ENCODE assay signal across 8 cellular contexts in genomic region chr1:156751724-156752481, GRCh38. TPM values are rescaled to one million over a fixed set of nuclear protein-coding genes. Genes with fewer than 3 reads are reported as not detected.
A peak's percentile ranks its signal among the peaks of the same experiment; 100 is the strongest.
DNase-seq lines count a peak whose midpoint lies in the region; ATAC-seq and TF ChIP-seq lines count a peak whose summit lies in the region.

No MANE protein-coding gene starts in this region.

- H3K4me3 ChIP-seq in Peyer's patch (peak overlapping the region; percentile 79 to 97 (median 90)), esophagus squamous epithelium (peak overlapping the region; percentile 75 to 97 (median 96))

- TF ChIP-seq POLR2A in Peyer's patch (IDR thresholded peaks at IDR 0.05): peak; percentile 24 to 79
- peak in 1 of 4 donors; percentile 74 for TF ChIP-seq POLR2A in esophagus squamous epithelium (IDR thresholded peaks at IDR 0.05)

- H3K4me1 ChIP-seq in Peyer's patch (peaks cover 0 to 40% (median 26%) of the 10 kb centered on the region in 4 donors), esophagus squamous epithelium (peaks cover 29 to 56% (median 33%) of the 10 kb centered on the region in 3 donors)

- ATAC-seq in GM21717 (IDR thresholded peaks at IDR 0.05; ENCODE audit: unreplicated experiment): peak; percentile 49

- intact Hi-C loops in esophagus squamous epithelium (cut with DNase I): no loop called here

- DNase-seq in DMS153 (lab: John Stamatoyannopoulos, UW): peak; percentile 96
- peak; percentile 97 to 98 (median 98) for DNase-seq in Peyer's patch
- DNase-seq in activated T-helper 1 cell treated with Interleukin-2 at 50 U/mL for 16 hours (ENCODE audit: low read depth): peak; percentile 96
- peak; percentile 81 for DNase-seq in esophagus squamous epithelium (lab: John Stamatoyannopoulos, UW)
- DNase-seq in myocyte (ENCODE audit: low read depth): peak; percentile 98
- peak; percentile 96 for DNase-seq in stimulated activated CD8-positive, alpha-beta memory T cell treated with anti-CD3 and anti-CD28 coated beads, Interleukin-7, amount 100 ng/mL, for 24 hours (ENCODE audit: low read depth)

- H3K9me3 ChIP-seq in KOPT-K1 (ENCODE audit: insufficient read depth, low read length, poor library complexity, severe bottlenecking) (no peaks in the 10 kb centered on the region), Peyer's patch (no peaks in the 10 kb centered on the region), esophagus squamous epithelium (no peaks in the 10 kb centered on the region)

- 0% methylated on average over 5 of the region's 70 CpGs; no CpG with 5 or more reads in 1 of the 2 donors for WGBS in esophagus squamous epithelium, 2 donors

- TF ChIP-seq CTCF in Peyer's patch (IDR thresholded peaks at IDR 0.05) (peak in 4 of 6 experiments; percentile 7 to 49 (median 36)), esophagus squamous epithelium (IDR thresholded peaks at IDR 0.05) (peak in 4 of 6 experiments; percentile 4 to 12 (median 5))

- H3K36me3 ChIP-seq in KOPT-K1 (ENCODE audit: insufficient read depth, low read length) (no peaks in the 10 kb centered on the region; the same call in 1 of the 2 replicates), Peyer's patch (no peaks in the 10 kb centered on the region), esophagus squamous epithelium (no peaks in the 10 kb centered on the region)

- peak overlapping the region; percentile 98 for H3K27ac ChIP-seq in KOPT-K1 (ENCODE audit: low read depth, low read length, poor library complexity, severe bottlenecking)
- peak overlapping the region; percentile 87 to 99 (median 96) for H3K27ac ChIP-seq in Peyer's patch
- peak overlapping the region; percentile 93 to 99 (median 98) for H3K27ac ChIP-seq in esophagus squamous epithelium

- H3K27me3 ChIP-seq in Peyer's patch: no peaks in the 10 kb centered on the region
- H3K27me3 ChIP-seq in esophagus squamous epithelium: no peaks in the 10 kb centered on the region

RNA-seq across cellular contexts. Expression of gene HDGF, which starts 0.4 kb away (rescaled TPM):
- total RNA-seq in Peyer's patch (100 to 1,000 TPM; 234 to 309 (median 281) TPM), esophagus squamous epithelium (100 to 1,000 TPM; 180 to 278 (median 236) TPM), myocyte (299 and 305 TPM in 2 replicates)
- polyA plus RNA-seq in myocyte (2012): 214 TPM

RNA-seq across cellular contexts. Expression of gene MRPL24, which starts 11.0 kb away (rescaled TPM):
- total RNA-seq in Peyer's patch (10 to 100 TPM; 15.7 to 35.8 (median 22.0) TPM), esophagus squamous epithelium (10 to 100 TPM; 39.5 to 45.8 (median 42.3) TPM), myocyte (60.6 and 65.6 TPM in 2 replicates)
- 107 TPM for polyA plus RNA-seq in myocyte (2012)

RNA-seq across cellular contexts. Expression of gene PRCC, which starts 15.4 kb away (rescaled TPM):
- total RNA-seq in Peyer's patch: 100 to 1,000 TPM in 1 of 4 donors, 10 to 100 TPM in 3; 43.3 to 114 (median 46.3) TPM
- 10 to 100 TPM; 35.6 to 42.6 (median 38.3) TPM for total RNA-seq in esophagus squamous epithelium
- 50.1 and 52.6 TPM in 2 replicates for total RNA-seq in myocyte
- 68.2 TPM for polyA plus RNA-seq in myocyte (2012)

RNA-seq across cellular contexts. Expression of gene ISG20L2, which starts 23.3 kb away (rescaled TPM):
- total RNA-seq in Peyer's patch: 10 to 100 TPM; 22.4 to 47.2 (median 27.9) TPM
- 10 to 100 TPM; 22.3 to 32.8 (median 28.4) TPM for total RNA-seq in esophagus squamous epithelium
- 12.8 and 19.7 TPM in 2 replicates for total RNA-seq in myocyte
- polyA plus RNA-seq in myocyte (2012): 24.2 TPM

RNA-seq across cellular contexts. Expression of gene METTL25B, which starts 23.6 kb away (rescaled TPM):
- total RNA-seq in Peyer's patch: 10 to 100 TPM; 33.8 to 95.2 (median 64.9) TPM
- 10 to 100 TPM in 3 of 4 donors, 1 to 10 TPM in 1; 9.7 to 44.9 (median 17.6) TPM for total RNA-seq in esophagus squamous epithelium
- total RNA-seq in myocyte: 8.9 and 13.5 TPM in 2 replicates
- polyA plus RNA-seq in myocyte (2012): 17.0 TPM

Comparison
In these comparisons a context has a peak if more than half of its experiments do, and no peak if none do; other contexts are left out.
1. Peak in every context shown above with its lines: DNase-seq, ATAC-seq, H3K4me3 ChIP-seq and H3K27ac ChIP-seq.